ENCODE assay signal across 8 cellular contexts in genomic region chr22:26672060-26672471, GRCh38. TPM values are rescaled to one million over a fixed set of nuclear protein-coding genes. Genes with fewer than 3 reads are reported as not detected.
DNase-seq lines count a peak whose midpoint lies in the region; ATAC-seq and TF ChIP-seq lines count a peak whose summit lies in the region.

No MANE protein-coding gene starts in this region.

- no peak for TF ChIP-seq CTCF in MCF 10A (IDR thresholded peaks at IDR 0.05; ENCODE audit: unreplicated experiment)

- CTCF ChIA-PET in MCF 10A (lab: Yijun Ruan, JAX): interaction anchor here (0.5 to 1.2 kb wide), 6 partner anchors 10 to 701 kb away, joined by 3 to 6 read pairs (median 4); no protein-coding TSS in a partner anchor

- peak overlapping the region; percentile 89 for H3K4me3 Mint-ChIP-seq in MCF 10A (ENCODE audit: unreplicated experiment)

- H3K36me3 Mint-ChIP-seq in MCF 10A (ENCODE audit: insufficient read depth, unreplicated experiment): peaks cover 5% of the 10 kb centered on the region

- no peaks in the 10 kb centered on the region for H3K27me3 Mint-ChIP-seq in MCF 10A (ENCODE audit: insufficient read depth, unreplicated experiment)

- DNase-seq in activated gamma-delta T cell (lab: John Stamatoyannopoulos, UW) (peak; percentile 8), activated gamma-delta T cell treated with Interleukin-2 at 50 U/mL for 16 hours (no peak), MCF 10A (ENCODE audit: unreplicated experiment) (no peak), AG08395 (ENCODE audit: low spot score) (no peak), GOT3 (lab: John Stamatoyannopoulos, UW) (no peak)
- no peak for DNase-seq in Jurkat, Clone E6-1 (ENCODE audit: low read depth, low spot score)

- H3K27ac ChIP-seq in muscle layer of duodenum (ENCODE audit: low read length): peak overlapping the region; percentile 98

- H3K9me3 Mint-ChIP-seq in MCF 10A (ENCODE audit: unreplicated experiment): no peaks in the 10 kb centered on the region

- no peaks in the 10 kb centered on the region for H3K9me3 ChIP-seq in muscle layer of duodenum (ENCODE audit: control insufficient read depth in 1 of 2, low read length in 2 of 2)

- peaks cover 37% of the 10 kb centered on the region for H3K4me1 Mint-ChIP-seq in MCF 10A (ENCODE audit: insufficient read depth, unreplicated experiment)

- H3K4me3 ChIP-seq in Jurkat, Clone E6-1 (ENCODE audit: low read length): peak overlapping the region; percentile 95
- H3K4me3 ChIP-seq in muscle layer of duodenum (ENCODE audit: low read depth in 1 of 2, low read length in 2 of 2): peak overlapping the region; percentile 73 to 90

- ATAC-seq in HG03159 (IDR thresholded peaks at IDR 0.05; ENCODE audit: unreplicated experiment): no peak

- H3K27me3 ChIP-seq in muscle layer of duodenum (ENCODE audit: low read depth, low read length): no peaks in the 10 kb centered on the region

- H3K36me3 ChIP-seq in muscle layer of duodenum (ENCODE audit: control insufficient read depth in 1 of 2, insufficient read depth in 2 of 2, low read length in 2 of 2): peaks cover 0 to 7% of the 10 kb centered on the region in 2 donors

- intact Hi-C loops in MCF 10A (cut with micrococcal nuclease): loop anchor here (10.0 kb wide), 2 partner anchors 733 to 1133 kb away; partner anchors contain the start of gene MN1

- POLR2A ChIA-PET in MCF 10A (lab: Yijun Ruan, JAX): interaction anchor here (0.7 to 2.0 kb wide), 6 partner anchors 8 to 803 kb away, joined by 3 to 14 read pairs (median 6); partner anchors contain the start of genes HPS4, SRRD and TFIP11

- BruUV-seq in MCF 10A (replicated peaks; lab: Mats Ljungman, UMichigan): no TSS peak

- H3K27ac Mint-ChIP-seq in MCF 10A (ENCODE audit: low read depth, unreplicated experiment): peak overlapping the region; percentile 99

- peaks cover 7 to 30% of the 10 kb centered on the region in 2 donors for H3K4me1 ChIP-seq in muscle layer of duodenum (ENCODE audit: control insufficient read depth in 1 of 2, insufficient read depth in 2 of 2, low read length in 2 of 2)

RNA-seq across cellular contexts. Expression of gene MIAT, which starts 14.7 kb away (rescaled TPM):
- 5.9 TPM for polyA plus RNA-seq in Jurkat, Clone E6-1 (2012; ENCODE audit: insufficient read depth, insufficient read length)
- 0.49 and 0.56 TPM in 2 replicates for total RNA-seq in MCF 10A (2022)

RNA-seq across cellular contexts. Expression of gene CRYBA4, which starts 50.3 kb away (rescaled TPM):
- not detected for polyA plus RNA-seq in Jurkat, Clone E6-1 (2012; ENCODE audit: insufficient read depth, insufficient read length)
- not detected in 2 replicates for total RNA-seq in MCF 10A (2022)

RNA-seq across cellular contexts. Expression of gene CRYBB1, which starts 54.2 kb away (rescaled TPM):
- polyA plus RNA-seq in Jurkat, Clone E6-1 (2012; ENCODE audit: insufficient read depth, insufficient read length): not detected
- total RNA-seq in MCF 10A (2022): not detected in 2 replicates
